Comparison of ENCODE assay signal across 15 cellular contexts in genomic region chr2:191276792-191277465, GRCh38. TPM values are rescaled to one million over a fixed set of nuclear protein-coding genes. Genes with fewer than 3 reads are reported as not detected.
A peak's percentile ranks its signal among the peaks of the same experiment; 100 is the strongest.
DNase-seq lines count a peak whose midpoint lies in the region; TF ChIP-seq lines count a peak whose summit lies in the region.
"Had no signal": no experiment of that assay in that cellular context is flagged by ENCODE, and none has a peak within 500 bp of the region (broad histone marks: within the 10 kb centered on the region; RNA-seq: fewer than 3 reads in every experiment).

No MANE protein-coding gene starts in this region.

- H3K36me3 ChIP-seq in Caco-2 (ENCODE audit: control insufficient read depth, insufficient read depth, low read length) (no peaks in the 10 kb centered on the region; the same call in 1 of the 2 replicates), endodermal cell (ENCODE audit: control insufficient read depth, insufficient read depth, low read length) (peaks cover 60% of the 10 kb centered on the region), smooth muscle cell (ENCODE audit: low read depth) (no peaks in the 10 kb centered on the region)

- H3K27ac Mint-ChIP-seq in Caco-2 (ENCODE audit: unreplicated experiment), result no peak overlapping the region
- peak overlapping the region; percentile 54; the same call in 1 of the 2 replicates for H3K27ac Mint-ChIP-seq in HFFc6
- peak overlapping the region; percentile 49 for H3K27ac Mint-ChIP-seq in endodermal cell

- H3K9me3 ChIP-seq in Caco-2 (no peaks in the 10 kb centered on the region), endodermal cell (ENCODE audit: control insufficient read depth, low read length) (no peaks in the 10 kb centered on the region), smooth muscle cell (replicated peaks; ENCODE audit: low read depth) (no peaks in the 10 kb centered on the region)
- H3K9me3 ChIP-seq: BLaER1 treated with 17β-estradiol and CSF1 and Interleukin-3, amounts not matched to agents 10 nM and 100 nM had no signal

- H3K9ac ChIP-seq in endodermal cell (ENCODE audit: extremely low read depth, low read length, poor library complexity, severe bottlenecking), result no peak overlapping the region
- H3K9ac ChIP-seq in smooth muscle cell (ENCODE audit: low read depth), result no peak overlapping the region
- H3K9ac ChIP-seq: BLaER1 treated with 17β-estradiol and CSF1 and Interleukin-3, amounts not matched to agents 10 nM and 100 nM; KMS-11 had no signal

- H3K79me2 ChIP-seq in smooth muscle cell (ENCODE audit: low read depth), result peaks cover 96% of the 10 kb centered on the region

- H2AFZ ChIP-seq in smooth muscle cell (ENCODE audit: low read depth), result no peak overlapping the region

- H3K4me2 ChIP-seq in smooth muscle cell, result peak overlapping the region; percentile 26
- H3K4me2 ChIP-seq: BLaER1 treated with 17β-estradiol and CSF1 and Interleukin-3, amounts not matched to agents 10 nM and 100 nM; KMS-11 had no signal

- H3K27ac ChIP-seq in endodermal cell (ENCODE audit: low read depth, low read length) (no peak overlapping the region), smooth muscle cell (ENCODE audit: low read depth) (peak overlapping the region; percentile 42)
- H3K27ac ChIP-seq: BLaER1 treated with 17β-estradiol and CSF1 and Interleukin-3, amounts not matched to agents 10 nM and 100 nM; KMS-11 had no signal

- H3K4me1 ChIP-seq in Caco-2, result no peaks in the 10 kb centered on the region
- peaks cover 11% of the 10 kb centered on the region for H3K4me1 ChIP-seq in endodermal cell (ENCODE audit: control insufficient read depth, insufficient read depth, low read length)
- H3K4me1 ChIP-seq in smooth muscle cell (ENCODE audit: low read depth), result peaks cover 10% of the 10 kb centered on the region

- H3K36me3 Mint-ChIP-seq in Caco-2 (ENCODE audit: insufficient read depth, unreplicated experiment) (peaks cover 23% of the 10 kb centered on the region), HFFc6 (ENCODE audit: low read depth) (peaks cover 60% of the 10 kb centered on the region), endodermal cell (ENCODE audit: low read depth) (peaks cover 41% of the 10 kb centered on the region)
- H3K36me3 Mint-ChIP-seq: CD4-positive, CD25-positive, alpha-beta regulatory T cell had no signal

- no peak for TF ChIP-seq CTCF in Caco-2 (IDR thresholded peaks at IDR 0.05; ENCODE audit: insufficient read depth in 1 of 2, low read depth in 1 of 2, low read length in 1 of 2, severe bottlenecking in 1 of 2, unreplicated experiment in 1 of 2)
- TF ChIP-seq CTCF in HFFc6 (IDR thresholded peaks at IDR 0.05), result no peak
- TF ChIP-seq CTCF in endodermal cell (conservative IDR thresholded peaks at IDR 0.05), result no peak
- TF ChIP-seq CTCF in smooth muscle cell (IDR thresholded peaks at IDR 0.05; ENCODE audit: borderline replicate concordance, insufficient read depth, poor library complexity, severe bottlenecking), result no peak

- H3K9me3 Mint-ChIP-seq in Caco-2 (ENCODE audit: unreplicated experiment) (no peaks in the 10 kb centered on the region), HFFc6 (no peaks in the 10 kb centered on the region), endodermal cell (no peaks in the 10 kb centered on the region)
- H3K9me3 Mint-ChIP-seq: CD4-positive, CD25-positive, alpha-beta regulatory T cell had no signal

- DNase-seq in Caco-2 (no peak), HFFc6 (no peak), endodermal cell (no peak), smooth muscle cell (lab: John Stamatoyannopoulos, UW; ENCODE audit: unreplicated experiment) (no peak), SW 1271 (lab: John Stamatoyannopoulos, UW) (no peak), HPDE6-E6E7 (ENCODE audit: extremely low spot score) (no peak), NAMALWA (ENCODE audit: low spot score) (no peak)
- DNase-seq: 8988T; Calu3; CD4-positive, CD25-positive, alpha-beta regulatory T cell; DMS 273 treated with DMSO at 0.1 percent for 48 hours; EL; HCEC 1CT had no signal

- H3K4me3 Mint-ChIP-seq in Caco-2 (ENCODE audit: unreplicated experiment) (no peak overlapping the region), HFFc6 (no peak overlapping the region), endodermal cell (no peak overlapping the region)
- H3K4me3 Mint-ChIP-seq: CD4-positive, CD25-positive, alpha-beta regulatory T cell had no signal

- H3K27me3 ChIP-seq in Caco-2 (replicated peaks; ENCODE audit: control insufficient read depth, insufficient read depth, low read length) (no peaks in the 10 kb centered on the region), endodermal cell (ENCODE audit: control insufficient read depth, insufficient read depth, low read length, poor library complexity, severe bottlenecking) (no peaks in the 10 kb centered on the region), smooth muscle cell (ENCODE audit: low read depth) (no peaks in the 10 kb centered on the region)
- H3K27me3 ChIP-seq: BLaER1 treated with 17β-estradiol and CSF1 and Interleukin-3, amounts not matched to agents 10 nM and 100 nM had no signal

- no peaks in the 10 kb centered on the region for H3F3A ChIP-seq in smooth muscle cell (ENCODE audit: low read depth)

- H3K4me1 Mint-ChIP-seq in Caco-2 (ENCODE audit: low read depth, unreplicated experiment) (no peaks in the 10 kb centered on the region), HFFc6 (ENCODE audit: low read depth) (peaks cover 69% of the 10 kb centered on the region), endodermal cell (peaks cover 24% of the 10 kb centered on the region)
- H3K4me1 Mint-ChIP-seq: CD4-positive, CD25-positive, alpha-beta regulatory T cell had no signal

- H3K4me3 ChIP-seq in Caco-2 (ENCODE audit: low read depth, low read length) (no peak overlapping the region), endodermal cell (ENCODE audit: low read length) (no peak overlapping the region), smooth muscle cell (no peak overlapping the region)
- H3K4me3 ChIP-seq: BLaER1 treated with 17β-estradiol and CSF1 and Interleukin-3, amounts not matched to agents 10 nM and 100 nM had no signal

- H4K20me1 ChIP-seq in smooth muscle cell (ENCODE audit: low read depth), result peaks cover 97% of the 10 kb centered on the region

- intact Hi-C loops in Caco-2 (cut with micrococcal nuclease; ENCODE audit: unreplicated experiment), result no loop called here

- CTCF ChIA-PET in Caco-2 (lab: Charles Lee), result no interaction called here

- TSS peak; percentile 11 for BruUV-seq in Caco-2 (replicated peaks; lab: Mats Ljungman, UMichigan)

- WGBS in endodermal cell (ENCODE audit: insufficient coverage in 1 of 2, insufficient read length in 1 of 2), 2 experiments, result 88 to 94% methylated on average over 4 to 5 of the region's 5 CpGs
- WGBS in smooth muscle cell (ENCODE audit: low lambda C conversion rate), result 81% methylated on average over 5 of the region's 5 CpGs

- POLR2A ChIA-PET in Caco-2 (lab: Charles Lee), result no interaction called here

- H3K27me3 Mint-ChIP-seq in Caco-2 (ENCODE audit: insufficient read depth, unreplicated experiment), result no peaks in the 10 kb centered on the region
- no peaks in the 10 kb centered on the region; the same call in 1 of the 2 replicates for H3K27me3 Mint-ChIP-seq in HFFc6 (ENCODE audit: insufficient read depth)
- no peaks in the 10 kb centered on the region for H3K27me3 Mint-ChIP-seq in endodermal cell (ENCODE audit: insufficient read depth)

RNA-seq across cellular contexts. Expression of gene MYO1B, which starts 31.7 kb away (rescaled TPM):
- total RNA-seq in Caco-2 (2022), result 80.3 and 83.4 TPM in 2 replicates
- 100 to 1,000 TPM; 214 to 254 (median 236) TPM for total RNA-seq in HFFc6 (2021; fragmentation: NEBNext Ultra II Directional; extraction: Animal tissue kit (Norgen Biotek cat#: 25700))
- 100 to 1,000 TPM; 145 to 154 TPM for total RNA-seq in endodermal cell
- 55.7 TPM for polyA plus RNA-seq in endodermal cell (2013, experiment 1 of 2)
- 56.3 TPM for polyA plus RNA-seq in endodermal cell (2013, experiment 2 of 2)
- 133 and 146 TPM in 2 replicates for total RNA-seq in smooth muscle cell
- 58.8 and 69.1 TPM in 2 replicates for polyA plus RNA-seq in smooth muscle cell
- total RNA-seq: CD4-positive, CD25-positive, alpha-beta regulatory T cell had no signal
- polyA plus RNA-seq: CD4-positive, CD25-positive, alpha-beta regulatory T cell had no signal
